8 cellular contexts compared by ENCODE assay signal in the genomic region with DNA sequence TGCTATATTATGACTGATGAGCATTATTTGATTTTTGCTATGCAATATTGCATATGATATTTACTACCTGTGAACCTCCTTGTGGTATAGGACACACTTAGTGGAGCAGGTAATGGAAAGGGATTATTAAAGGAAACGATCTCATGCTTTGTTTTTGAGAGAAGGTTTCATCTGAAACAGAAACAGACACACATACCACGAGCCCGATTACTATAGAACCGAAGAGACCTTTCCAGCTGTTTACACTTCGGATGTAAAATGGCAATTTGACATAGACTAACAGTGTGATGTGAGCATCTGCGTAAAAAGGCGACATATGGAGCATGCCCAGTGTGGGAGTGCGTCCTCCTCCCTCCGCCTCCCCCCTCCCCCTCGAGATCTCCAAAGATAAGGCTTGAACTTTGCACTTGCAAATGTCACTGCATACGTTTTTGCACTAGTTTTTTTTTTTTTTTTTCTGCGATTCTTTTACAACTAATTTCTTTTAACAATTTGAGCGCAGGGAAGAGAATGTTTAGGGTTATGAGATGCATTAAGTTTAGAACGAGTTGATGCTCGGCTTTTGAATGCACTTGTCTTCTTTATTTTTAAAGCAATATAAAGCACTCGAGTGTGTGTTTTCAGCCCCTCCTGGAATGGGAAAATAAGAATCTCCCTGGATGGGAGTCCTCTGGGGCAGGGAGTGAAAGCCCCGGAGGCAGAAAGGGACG.
A peak's percentile ranks its signal among the peaks of the same experiment; 100 is the strongest.
DNase-seq lines count a peak whose midpoint lies in the region; ATAC-seq, FAIRE-seq and TF ChIP-seq lines count a peak whose summit lies in the region.

No MANE protein-coding gene starts in this region.

- H3K4me1 ChIP-seq in duodenal mucosa (ENCODE audit: control insufficient read depth in 1 of 2, insufficient read depth in 2 of 2, low read length in 2 of 2) (peaks cover 5 to 10% of the 10 kb centered on the region in 2 donors), pancreas (peaks cover 5 to 10% (median 8%) of the 10 kb centered on the region in 3 donors)

- H3K27me3 ChIP-seq in duodenal mucosa (ENCODE audit: control insufficient read depth in 1 of 2, insufficient read depth in 2 of 2, low read length in 2 of 2): no peaks in the 10 kb centered on the region
- H3K27me3 ChIP-seq in pancreas: no peaks in the 10 kb centered on the region

- FAIRE-seq in pancreas (lab: Jason Lieb, UNC) (peak; percentile 5), RCC 7860 (lab: Jason Lieb, UNC) (no peak)

- H3K9me3 ChIP-seq in duodenal mucosa (ENCODE audit: control insufficient read depth in 1 of 2, low read length in 2 of 2): no peaks in the 10 kb centered on the region
- H3K9me3 ChIP-seq in pancreas: no peaks in the 10 kb centered on the region

- ATAC-seq in GM21447 (IDR thresholded peaks at IDR 0.05; ENCODE audit: unreplicated experiment) (peak; percentile 50), pancreas (peak; percentile 75 to 89 (median 86))

- intact Hi-C loops in pancreas (cut with DNase I): no loop called here

- no peak for TF ChIP-seq CTCF in pancreas (IDR thresholded peaks at IDR 0.05)

- WGBS in pancreas, 2 donors: 1 to 2% methylated on average over 18 of the region's 18 CpGs

- H3K9ac ChIP-seq in duodenal mucosa (ENCODE audit: low read depth in 1 of 2, low read length in 2 of 2): peak overlapping the region; percentile 42 to 82

- H3K27ac ChIP-seq in duodenal mucosa (ENCODE audit: low read depth, low read length) (no peak overlapping the region), pancreas (peak overlapping the region in 2 of 4 donors; percentile 0 to 30)

- H3K36me3 ChIP-seq in duodenal mucosa (ENCODE audit: control insufficient read depth in 1 of 2, insufficient read depth in 2 of 2, low read length in 2 of 2) (no peaks in the 10 kb centered on the region), pancreas (no peaks in the 10 kb centered on the region)

- H3K4me3 ChIP-seq in duodenal mucosa (ENCODE audit: low read depth in 1 of 2, low read length in 2 of 2): peak overlapping the region; percentile 64 to 70
- peak overlapping the region; percentile 3 to 37 (median 17) for H3K4me3 ChIP-seq in pancreas

- DNase-seq in GM03348 (ENCODE audit: low spot score) (peak; percentile 19), NCI-H524 treated with DMSO at 0.1 percent for 48 hours (lab: John Stamatoyannopoulos, UW) (peak; percentile 7), pancreas (peak in 3 of 6 donors; percentile 31 to 48 (median 45)), RCC 7860 (ENCODE audit: low spot score) (no peak), AG08395 (ENCODE audit: low spot score) (no peak), HuH-7 (ENCODE audit: low spot score) (no peak)

Comparison
In these comparisons a context has a peak if more than half of its experiments do, and no peak if none do; other contexts are left out.
1. DNase-seq: peak in GM03348 (single experiment) and NCI-H524 treated with DMSO at 0.1 percent for 48 hours (single experiment); none in RCC 7860 (single experiment), AG08395 (single experiment) and HuH-7 (single experiment).